ENCODE assay signal across 1 cellular context in the genomic region with DNA sequence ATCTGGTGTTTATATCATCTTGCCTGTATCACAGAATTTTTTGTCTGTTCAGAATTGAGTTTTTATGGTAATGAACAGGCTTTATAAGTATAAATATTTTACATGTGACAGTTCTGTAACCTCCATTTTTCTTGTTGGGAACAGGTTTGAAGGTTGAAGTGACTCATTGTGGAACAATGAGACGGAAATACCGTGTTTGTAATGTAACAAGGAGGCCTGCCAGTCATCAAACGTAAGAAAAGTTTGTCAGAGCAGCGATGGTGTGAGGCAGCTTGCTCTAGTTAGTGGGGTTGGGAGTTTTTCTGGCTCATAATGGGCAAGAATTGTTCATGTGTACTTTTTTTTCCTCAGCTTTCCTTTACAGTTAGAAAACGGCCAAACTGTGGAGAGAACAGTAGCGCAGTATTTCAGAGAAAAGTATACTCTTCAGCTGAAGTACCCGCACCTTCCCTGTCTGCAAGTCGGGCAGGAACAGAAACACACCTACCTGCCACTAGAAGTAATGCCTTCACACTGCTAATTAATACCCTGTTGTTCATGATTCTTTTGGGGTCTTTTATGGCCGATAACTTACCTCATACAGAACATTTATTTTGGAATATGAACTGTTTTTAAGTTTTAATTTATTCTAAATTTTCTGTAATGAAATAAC.
A peak's percentile ranks its signal among the peaks of the same experiment; 100 is the strongest.
TF ChIP-seq lines count a peak whose summit lies in the region.

No MANE protein-coding gene starts in this region.

TF ChIP-seq in SK-N-SH, 30 proteins besides CTCF, POLR2A, EP300 and RAD21 (continued from another document):
- TF ChIP-seq, protein P1, sequence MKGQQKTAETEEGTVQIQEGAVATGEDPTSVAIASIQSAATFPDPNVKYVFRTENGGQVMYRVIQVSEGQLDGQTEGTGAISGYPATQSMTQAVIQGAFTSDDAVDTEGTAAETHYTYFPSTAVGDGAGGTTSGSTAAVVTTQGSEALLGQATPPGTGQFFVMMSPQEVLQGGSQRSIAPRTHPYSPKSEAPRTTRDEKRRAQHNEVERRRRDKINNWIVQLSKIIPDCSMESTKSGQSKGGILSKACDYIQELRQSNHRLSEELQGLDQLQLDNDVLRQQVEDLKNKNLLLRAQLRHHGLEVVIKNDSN (IDR thresholded peaks at IDR 0.05; ENCODE audit: borderline replicate concordance, low read depth) = 0 out of 2 replicates have a peak, but pooled peaks have one; percentile 10
- TF ChIP-seq, protein P2, sequence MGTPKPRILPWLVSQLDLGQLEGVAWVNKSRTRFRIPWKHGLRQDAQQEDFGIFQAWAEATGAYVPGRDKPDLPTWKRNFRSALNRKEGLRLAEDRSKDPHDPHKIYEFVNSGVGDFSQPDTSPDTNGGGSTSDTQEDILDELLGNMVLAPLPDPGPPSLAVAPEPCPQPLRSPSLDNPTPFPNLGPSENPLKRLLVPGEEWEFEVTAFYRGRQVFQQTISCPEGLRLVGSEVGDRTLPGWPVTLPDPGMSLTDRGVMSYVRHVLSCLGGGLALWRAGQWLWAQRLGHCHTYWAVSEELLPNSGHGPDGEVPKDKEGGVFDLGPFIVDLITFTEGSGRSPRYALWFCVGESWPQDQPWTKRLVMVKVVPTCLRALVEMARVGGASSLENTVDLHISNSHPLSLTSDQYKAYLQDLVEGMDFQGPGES (IDR thresholded peaks at IDR 0.05; ENCODE audit: low read depth, low read length) = no peak
- TF ChIP-seq TAF1 (IDR thresholded peaks at IDR 0.05; ENCODE audit: borderline replicate concordance, low read depth, low read length) (no peak), POLR2AphosphoS5 (IDR thresholded peaks at IDR 0.05; ENCODE audit: low read depth, low read length) (peak; percentile 27; the same call in 1 of the 2 replicates)
- TF ChIP-seq, protein P3, sequence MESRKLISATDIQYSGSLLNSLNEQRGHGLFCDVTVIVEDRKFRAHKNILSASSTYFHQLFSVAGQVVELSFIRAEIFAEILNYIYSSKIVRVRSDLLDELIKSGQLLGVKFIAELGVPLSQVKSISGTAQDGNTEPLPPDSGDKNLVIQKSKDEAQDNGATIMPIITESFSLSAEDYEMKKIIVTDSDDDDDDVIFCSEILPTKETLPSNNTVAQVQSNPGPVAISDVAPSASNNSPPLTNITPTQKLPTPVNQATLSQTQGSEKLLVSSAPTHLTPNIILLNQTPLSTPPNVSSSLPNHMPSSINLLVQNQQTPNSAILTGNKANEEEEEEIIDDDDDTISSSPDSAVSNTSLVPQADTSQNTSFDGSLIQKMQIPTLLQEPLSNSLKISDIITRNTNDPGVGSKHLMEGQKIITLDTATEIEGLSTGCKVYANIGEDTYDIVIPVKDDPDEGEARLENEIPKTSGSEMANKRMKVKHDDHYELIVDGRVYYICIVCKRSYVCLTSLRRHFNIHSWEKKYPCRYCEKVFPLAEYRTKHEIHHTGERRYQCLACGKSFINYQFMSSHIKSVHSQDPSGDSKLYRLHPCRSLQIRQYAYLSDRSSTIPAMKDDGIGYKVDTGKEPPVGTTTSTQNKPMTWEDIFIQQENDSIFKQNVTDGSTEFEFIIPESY (IDR thresholded peaks at IDR 0.05; ENCODE audit: borderline replicate concordance, low read depth) = no peak
- TF ChIP-seq, protein P4, sequence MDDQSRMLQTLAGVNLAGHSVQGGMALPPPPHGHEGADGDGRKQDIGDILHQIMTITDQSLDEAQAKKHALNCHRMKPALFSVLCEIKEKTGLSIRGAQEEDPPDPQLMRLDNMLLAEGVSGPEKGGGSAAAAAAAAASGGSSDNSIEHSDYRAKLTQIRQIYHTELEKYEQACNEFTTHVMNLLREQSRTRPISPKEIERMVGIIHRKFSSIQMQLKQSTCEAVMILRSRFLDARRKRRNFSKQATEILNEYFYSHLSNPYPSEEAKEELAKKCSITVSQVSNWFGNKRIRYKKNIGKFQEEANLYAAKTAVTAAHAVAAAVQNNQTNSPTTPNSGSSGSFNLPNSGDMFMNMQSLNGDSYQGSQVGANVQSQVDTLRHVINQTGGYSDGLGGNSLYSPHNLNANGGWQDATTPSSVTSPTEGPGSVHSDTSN (IDR thresholded peaks at IDR 0.05) = peak; percentile 92
